ENCODE assay signal across 1 cellular context in genomic region chr9:94864183-94864582, GRCh38.
TF ChIP-seq lines count a peak whose summit lies in the region.

No MANE protein-coding gene starts in this region.

TF ChIP-seq in GM23338, 12 proteins besides CTCF, POLR2A, EP300 and RAD21 (continued from another document):
- TF ChIP-seq REST (IDR thresholded peaks at IDR 0.05; ENCODE audit: unreplicated experiment) (no peak), POLR2AphosphoS5 (IDR thresholded peaks at IDR 0.05; ENCODE audit: low read depth) (no peak)
